ENCODE assay signal across 10 cellular contexts in genomic region chr11:119207607-119208006, GRCh38. TPM values are rescaled to one million over a fixed set of nuclear protein-coding genes. Genes with fewer than 3 reads are reported as not detected.
DNase-seq lines count a peak whose midpoint lies in the region; ATAC-seq, FAIRE-seq and TF ChIP-seq lines count a peak whose summit lies in the region.
"Had no signal": no experiment of that assay in that cellular context is flagged by ENCODE, and none has a peak within 500 bp of the region (broad histone marks: within the 10 kb centered on the region; RNA-seq: fewer than 3 reads in every experiment).

No MANE protein-coding gene starts in this region.

- H3K4me3 Mint-ChIP-seq in activated naive CD4-positive, alpha-beta T cell treated with anti-CD3 and anti-CD28 coated beads, Interleukin-2, amount 50 U/mL, for 24 hours, result peak overlapping the region; percentile 99
- H3K4me3 Mint-ChIP-seq in activated T-helper 2 cell treated with anti-CD3 and anti-CD28 coated beads, Interferon-gamma antibody, Interleukin-2, Interleukin-4, amounts not matched to agents 10 μg/mL and 5 μg/mL and 100 μg/mL, durations not matched to agents 14 hours and 24 hours and 36 hours (ENCODE audit: low read depth), result peak overlapping the region; percentile 93

- no peaks in the 10 kb centered on the region for H3K27me3 Mint-ChIP-seq in activated naive CD4-positive, alpha-beta T cell treated with anti-CD3 and anti-CD28 coated beads, Interleukin-2, amount 50 U/mL, for 24 hours
- H3K27me3 Mint-ChIP-seq in activated T-helper 2 cell treated with anti-CD3 and anti-CD28 coated beads, Interferon-gamma antibody, Interleukin-2, Interleukin-4, amounts not matched to agents 10 μg/mL and 5 μg/mL and 100 μg/mL, durations not matched to agents 14 hours and 24 hours and 36 hours (ENCODE audit: low read depth), result no peaks in the 10 kb centered on the region

- CTCF ChIA-PET in HepG2 (lab: Yijun Ruan, JAX; ENCODE audit: low intra/inter-chr PET ratio, low total read pairs), result no interaction called here

- H3K27ac Mint-ChIP-seq in activated naive CD4-positive, alpha-beta T cell treated with anti-CD3 and anti-CD28 coated beads, Interleukin-2, amount 50 U/mL, for 24 hours, result peak overlapping the region; percentile 97
- peak overlapping the region; percentile 87 for H3K27ac Mint-ChIP-seq in activated T-helper 2 cell treated with anti-CD3 and anti-CD28 coated beads, Interferon-gamma antibody, Interleukin-2, Interleukin-4, amounts not matched to agents 10 μg/mL and 5 μg/mL and 100 μg/mL, durations not matched to agents 14 hours and 24 hours and 36 hours

- H3K4me3 ChIP-seq in HepG2 (replicated peaks in 1 of 3; ENCODE audit: insufficient read depth in 1 of 3, low read depth in 2 of 3, low read length in 3 of 3), result peak overlapping the region in 2 of 3 experiments; percentile 45 to 96; a peak in 4 of 6 replicates
- H3K4me3 ChIP-seq in upper lobe of right lung, result peak overlapping the region; percentile 93

- BruUV-seq in HepG2 (replicated peaks; lab: Mats Ljungman, UMichigan), result no TSS peak

- H3K9ac ChIP-seq in HepG2 (ENCODE audit: insufficient read depth, low read depth, low read length), result no peak overlapping the region

- H3K4me1 ChIP-seq in HepG2 (ENCODE audit: insufficient read depth, low read length) (peaks cover 32% of the 10 kb centered on the region), upper lobe of right lung (peaks cover 13% of the 10 kb centered on the region)

- FAIRE-seq in HepG2 (lab: Jason Lieb, UNC) (no peak), GM19239 (lab: Jason Lieb, UNC) (no peak)
- FAIRE-seq: TTC549 had no signal

- intact Hi-C loops in activated T-helper 2 cell treated with anti-CD3 and anti-CD28 coated beads, Interferon-gamma antibody, Interleukin-2, Interleukin-4, amounts not matched to agents 10 μg/mL and 5 μg/mL and 100 μg/mL, durations not matched to agents 14 hours and 24 hours and 36 hours (cut with micrococcal nuclease), result loop anchor here (1.0 to 5.0 kb wide), 6 partner anchors 11 to 189 kb away; partner anchors contain the start of genes RPS25 and TRAPPC4
- intact Hi-C loops in HepG2 (cut with micrococcal nuclease; ENCODE audit: unreplicated experiment) (loop anchor here (2.0 to 10.0 kb wide), 2 partner anchors 117 to 265 kb away; no protein-coding TSS in a partner anchor), upper lobe of right lung (cut with DNase I) (loop anchor here (10.0 kb wide), 1 partner anchor 107 kb away; the partner anchor contains the start of gene MCAM)

- in situ Hi-C loops in HepG2 (cut with HindIII; ENCODE audit: extremely low pct_ligation_motif_present, low pct_unique_long_range_greater_than_20kb), result no loop called here

- TF ChIP-seq POLR2A in HepG2 (IDR thresholded peaks at IDR 0.05; ENCODE audit: insufficient read depth in 1 of 2, low read depth in 2 of 2, low read length in 2 of 2), result no peak

- no peaks in the 10 kb centered on the region; a peak in 1 of 5 replicates for H3K27me3 ChIP-seq in HepG2 (ENCODE audit: control insufficient read depth in 1 of 2, insufficient read depth in 2 of 2, low read length in 2 of 2)
- H3K27me3 ChIP-seq in upper lobe of right lung, result no peaks in the 10 kb centered on the region

- peak overlapping the region; percentile 94 for H3K4me2 ChIP-seq in HepG2 (ENCODE audit: low read depth, low read length)

- no peak for ATAC-seq in HepG2
- ATAC-seq in upper lobe of right lung, result no peak
- no peak for ATAC-seq in GM19023 (IDR thresholded peaks at IDR 0.05; ENCODE audit: unreplicated experiment)

- POLR2A ChIA-PET in HepG2 (lab: Yijun Ruan, JAX), result interaction anchor here (1.3 kb wide), 1 partner anchor 169 kb away, joined by 4 read pairs; no protein-coding TSS in a partner anchor

- TF ChIP-seq EP300 in HepG2 (IDR thresholded peaks at IDR 0.05; ENCODE audit: low read depth in 2 of 2, low read length in 2 of 2), result no peak
- TF ChIP-seq EP300 in HepG2 (CRISPR knock-in tag; IDR thresholded peaks at IDR 0.05; ENCODE audit: borderline replicate concordance), result no peak

- TF ChIP-seq RAD21 in HepG2 (CRISPR knock-in tag; IDR thresholded peaks at IDR 0.05), result no peak

- no peak for TF ChIP-seq CTCF in HepG2 (CRISPR knock-in tag; IDR thresholded peaks at IDR 0.05)
- TF ChIP-seq CTCF in upper lobe of right lung (IDR thresholded peaks at IDR 0.05), result no peak

- peaks cover 34% of the 10 kb centered on the region for H3K4me1 Mint-ChIP-seq in activated naive CD4-positive, alpha-beta T cell treated with anti-CD3 and anti-CD28 coated beads, Interleukin-2, amount 50 U/mL, for 24 hours
- peaks cover 22% of the 10 kb centered on the region for H3K4me1 Mint-ChIP-seq in activated T-helper 2 cell treated with anti-CD3 and anti-CD28 coated beads, Interferon-gamma antibody, Interleukin-2, Interleukin-4, amounts not matched to agents 10 μg/mL and 5 μg/mL and 100 μg/mL, durations not matched to agents 14 hours and 24 hours and 36 hours (ENCODE audit: low read depth)

- no peak for DNase-seq in activated naive CD4-positive, alpha-beta T cell (lab: John Stamatoyannopoulos, UW)
- DNase-seq in activated T-helper 2 cell treated with anti-CD3 and anti-CD28 coated beads, Interferon-gamma antibody, Interleukin-2, Interleukin-4, amounts not matched to agents 10 μg/mL and 5 μg/mL and 100 μg/mL, durations not matched to agents 14 hours and 24 hours and 36 hours (ENCODE audit: low spot score), result no peak
- DNase-seq in HepG2 (ENCODE audit: low spot score) (no peak), upper lobe of right lung (no peak), GM19239 (ENCODE audit: insufficient read length, low spot score) (no peak), HPDE6-E6E7 (ENCODE audit: extremely low spot score) (no peak)

- H3K9me3 Mint-ChIP-seq in activated naive CD4-positive, alpha-beta T cell treated with anti-CD3 and anti-CD28 coated beads, Interleukin-2, amount 50 U/mL, for 24 hours, result no peaks in the 10 kb centered on the region
- H3K9me3 Mint-ChIP-seq in activated T-helper 2 cell treated with anti-CD3 and anti-CD28 coated beads, Interferon-gamma antibody, Interleukin-2, Interleukin-4, amounts not matched to agents 10 μg/mL and 5 μg/mL and 100 μg/mL, durations not matched to agents 14 hours and 24 hours and 36 hours, result no peaks in the 10 kb centered on the region

- no peaks in the 10 kb centered on the region for H3K36me3 Mint-ChIP-seq in activated naive CD4-positive, alpha-beta T cell treated with anti-CD3 and anti-CD28 coated beads, Interleukin-2, amount 50 U/mL, for 24 hours
- peaks cover 7% of the 10 kb centered on the region for H3K36me3 Mint-ChIP-seq in activated T-helper 2 cell treated with anti-CD3 and anti-CD28 coated beads, Interferon-gamma antibody, Interleukin-2, Interleukin-4, amounts not matched to agents 10 μg/mL and 5 μg/mL and 100 μg/mL, durations not matched to agents 14 hours and 24 hours and 36 hours (ENCODE audit: low read depth)

- no peaks in the 10 kb centered on the region for H4K20me1 ChIP-seq in HepG2 (ENCODE audit: insufficient read depth, low read length)

- H3K79me2 ChIP-seq in HepG2 (ENCODE audit: insufficient read depth, low read length), result peaks cover 32% of the 10 kb centered on the region

- H3K9me3 ChIP-seq in HepG2 (ENCODE audit: low read length) (no peaks in the 10 kb centered on the region), upper lobe of right lung (no peaks in the 10 kb centered on the region)

- no peak overlapping the region for H3K27ac ChIP-seq in HepG2 (ENCODE audit: extremely low read length, insufficient read depth, low read length)
- no peak overlapping the region for H3K27ac ChIP-seq in upper lobe of right lung

- WGBS in HepG2 (ENCODE audit: low lambda C conversion rate), result 82% methylated on average over 7 of the region's 7 CpGs

- no peak overlapping the region for H2AFZ ChIP-seq in HepG2 (ENCODE audit: low read length)

- no peaks in the 10 kb centered on the region for H3K36me3 ChIP-seq in HepG2 (replicated peaks in 1 of 2; ENCODE audit: control insufficient read depth in 1 of 2, insufficient read depth in 2 of 2, low read length in 2 of 2)
- no peaks in the 10 kb centered on the region for H3K36me3 ChIP-seq in upper lobe of right lung

RNA-seq across cellular contexts. Expression of gene CBL, which starts 1.5 kb away (rescaled TPM):
- total RNA-seq in activated T-helper 2 cell treated with anti-CD3 and anti-CD28 coated beads, Interferon-gamma antibody, Interleukin-2, Interleukin-4, amounts not matched to agents 10 μg/mL and 5 μg/mL and 100 μg/mL, durations not matched to agents 14 hours and 24 hours and 36 hours, result 38.6 and 39.6 TPM in 2 replicates
- total RNA-seq in HepG2 (2016; rRNA removed; fragmentation: Illumina TruSeq; extraction: Trizol), result 7.4 and 11.0 TPM in 2 replicates
- total RNA-seq in HepG2 (2016; cell fraction: cytosol; rRNA removed; fragmentation: Illumina TruSeq; extraction: Trizol; ENCODE audit: low read depth), result 1.9 TPM in 2 replicates
- total RNA-seq in HepG2 (2016; cell fraction: insoluble cytoplasmic fraction; rRNA removed; fragmentation: Illumina TruSeq; extraction: Trizol), result 7.0 and 10.4 TPM in 2 replicates
- 3.6 and 3.8 TPM in 2 replicates for total RNA-seq in HepG2 (2016; cell fraction: membrane; rRNA removed; fragmentation: Illumina TruSeq; extraction: Trizol)
- 7.7 and 8.2 TPM in 2 replicates for total RNA-seq in HepG2 (2016; cell fraction: nucleus; rRNA removed; fragmentation: Illumina TruSeq; extraction: Trizol)
- 5.5 and 6.6 TPM in 2 replicates for polyA plus RNA-seq in HepG2 (2011; rRNA removed)
- polyA plus RNA-seq in HepG2 (2011; cell fraction: cytosol; rRNA removed), result 3.7 and 5.6 TPM in 2 replicates
- 5.9 and 7.4 TPM in 2 replicates for polyA plus RNA-seq in HepG2 (2011; cell fraction: nucleus; rRNA removed)
- 4.8 and 5.0 TPM in 2 replicates for polyA plus RNA-seq in HepG2 (2012)
- polyA plus RNA-seq in HepG2 (2016; cell fraction: cytosol; fragmentation: Illumina TruSeq; extraction: Trizol; ENCODE audit: low read depth), result 0.28 and 0.44 TPM in 2 replicates
- polyA plus RNA-seq in HepG2 (2016; cell fraction: insoluble cytoplasmic fraction; fragmentation: Illumina TruSeq; extraction: Trizol; ENCODE audit: low read depth), result 7.1 and 7.8 TPM in 2 replicates
- polyA plus RNA-seq in HepG2 (2016; cell fraction: membrane; fragmentation: Illumina TruSeq; extraction: Trizol; ENCODE audit: low read depth), result 0.90 and 0.94 TPM in 2 replicates
- 7.5 and 8.7 TPM in 2 replicates for polyA plus RNA-seq in HepG2 (2016; cell fraction: nucleus; fragmentation: Illumina TruSeq; extraction: Trizol; ENCODE audit: insufficient read depth, low read depth)
- 8.8 and 10.6 TPM in 2 replicates for polyA minus RNA-seq in HepG2 (2011; rRNA and poly(A)+ RNA removed; ENCODE audit: low replicate concordance)
- 7.7 and 9.4 TPM in 2 replicates for polyA minus RNA-seq in HepG2 (2011; cell fraction: cytosol; rRNA and poly(A)+ RNA removed)
- polyA minus RNA-seq in HepG2 (2011; cell fraction: nucleus; rRNA and poly(A)+ RNA removed), result 8.6 and 11.1 TPM in 2 replicates
- 30.0 TPM for total RNA-seq in upper lobe of right lung

RNA-seq across cellular contexts. Expression of gene NHERF4, which starts 22.3 kb away (rescaled TPM):
- total RNA-seq in activated T-helper 2 cell treated with anti-CD3 and anti-CD28 coated beads, Interferon-gamma antibody, Interleukin-2, Interleukin-4, amounts not matched to agents 10 μg/mL and 5 μg/mL and 100 μg/mL, durations not matched to agents 14 hours and 24 hours and 36 hours, result 0.48 and 0.57 TPM in 2 replicates
- total RNA-seq in HepG2 (2016; rRNA removed; fragmentation: Illumina TruSeq; extraction: Trizol) (0.24 TPM in 1 of 2 replicates, not detected in the other), upper lobe of right lung (0.81 TPM)
- total RNA-seq in HepG2 (2016; cell fraction: cytosol; rRNA removed; fragmentation: Illumina TruSeq; extraction: Trizol; ENCODE audit: low read depth), result not detected in 2 replicates
- total RNA-seq in HepG2 (2016; cell fraction: insoluble cytoplasmic fraction; rRNA removed; fragmentation: Illumina TruSeq; extraction: Trizol), result 0.11 TPM in 1 of 2 replicates, not detected in the other
- not detected in 2 replicates for total RNA-seq in HepG2 (2016; cell fraction: membrane; rRNA removed; fragmentation: Illumina TruSeq; extraction: Trizol)
- 0.16 TPM in 1 of 2 replicates, not detected in the other for total RNA-seq in HepG2 (2016; cell fraction: nucleus; rRNA removed; fragmentation: Illumina TruSeq; extraction: Trizol)
- 0.12 and 0.38 TPM in 2 replicates for polyA plus RNA-seq in HepG2 (2011; rRNA removed)
- not detected in 2 replicates for polyA plus RNA-seq in HepG2 (2011; cell fraction: cytosol; rRNA removed)
- 0.42 and 1.1 TPM in 2 replicates for polyA plus RNA-seq in HepG2 (2011; cell fraction: nucleus; rRNA removed)
- polyA plus RNA-seq in HepG2 (2012), result 0.19 TPM in 1 of 2 replicates, not detected in the other
- not detected in 2 replicates for polyA plus RNA-seq in HepG2 (2016; cell fraction: cytosol; fragmentation: Illumina TruSeq; extraction: Trizol; ENCODE audit: low read depth)
- polyA plus RNA-seq in HepG2 (2016; cell fraction: insoluble cytoplasmic fraction; fragmentation: Illumina TruSeq; extraction: Trizol; ENCODE audit: low read depth), result not detected in 2 replicates
- not detected in 2 replicates for polyA plus RNA-seq in HepG2 (2016; cell fraction: membrane; fragmentation: Illumina TruSeq; extraction: Trizol; ENCODE audit: low read depth)
- 1.5 and 1.7 TPM in 2 replicates for polyA plus RNA-seq in HepG2 (2016; cell fraction: nucleus; fragmentation: Illumina TruSeq; extraction: Trizol; ENCODE audit: insufficient read depth, low read depth)
- polyA minus RNA-seq in HepG2 (2011; rRNA and poly(A)+ RNA removed; ENCODE audit: low replicate concordance), result 0.33 and 0.54 TPM in 2 replicates
- not detected in 2 replicates for polyA minus RNA-seq in HepG2 (2011; cell fraction: cytosol; rRNA and poly(A)+ RNA removed)
- 0.62 and 0.77 TPM in 2 replicates for polyA minus RNA-seq in HepG2 (2011; cell fraction: nucleus; rRNA and poly(A)+ RNA removed)
- total RNA-seq: temporal lobe had no signal

RNA-seq across cellular contexts. Expression of gene NLRX1, which starts 39.1 kb away (rescaled TPM):
- 26.4 and 31.6 TPM in 2 replicates for total RNA-seq in activated T-helper 2 cell treated with anti-CD3 and anti-CD28 coated beads, Interferon-gamma antibody, Interleukin-2, Interleukin-4, amounts not matched to agents 10 μg/mL and 5 μg/mL and 100 μg/mL, durations not matched to agents 14 hours and 24 hours and 36 hours
- total RNA-seq in HepG2 (2016; rRNA removed; fragmentation: Illumina TruSeq; extraction: Trizol) (6.8 and 11.0 TPM in 2 replicates), upper lobe of right lung (17.7 TPM)
- total RNA-seq in HepG2 (2016; cell fraction: cytosol; rRNA removed; fragmentation: Illumina TruSeq; extraction: Trizol; ENCODE audit: low read depth), result 1.4 and 3.1 TPM in 2 replicates
- total RNA-seq in HepG2 (2016; cell fraction: insoluble cytoplasmic fraction; rRNA removed; fragmentation: Illumina TruSeq; extraction: Trizol), result 5.5 and 10.0 TPM in 2 replicates
- total RNA-seq in HepG2 (2016; cell fraction: membrane; rRNA removed; fragmentation: Illumina TruSeq; extraction: Trizol), result 5.9 and 7.2 TPM in 2 replicates
- total RNA-seq in HepG2 (2016; cell fraction: nucleus; rRNA removed; fragmentation: Illumina TruSeq; extraction: Trizol), result 7.8 and 11.2 TPM in 2 replicates
- polyA plus RNA-seq in HepG2 (2011; rRNA removed), result 8.7 and 11.6 TPM in 2 replicates
- polyA plus RNA-seq in HepG2 (2011; cell fraction: cytosol; rRNA removed), result 8.3 and 12.6 TPM in 2 replicates
- polyA plus RNA-seq in HepG2 (2011; cell fraction: nucleus; rRNA removed), result 22.0 and 23.5 TPM in 2 replicates
- 6.1 and 6.9 TPM in 2 replicates for polyA plus RNA-seq in HepG2 (2012)
- polyA plus RNA-seq in HepG2 (2016; cell fraction: cytosol; fragmentation: Illumina TruSeq; extraction: Trizol; ENCODE audit: low read depth), result 1.3 and 1.4 TPM in 2 replicates
- polyA plus RNA-seq in HepG2 (2016; cell fraction: insoluble cytoplasmic fraction; fragmentation: Illumina TruSeq; extraction: Trizol; ENCODE audit: low read depth), result 6.2 and 9.2 TPM in 2 replicates
- 4.5 and 4.6 TPM in 2 replicates for polyA plus RNA-seq in HepG2 (2016; cell fraction: membrane; fragmentation: Illumina TruSeq; extraction: Trizol; ENCODE audit: low read depth)
- polyA plus RNA-seq in HepG2 (2016; cell fraction: nucleus; fragmentation: Illumina TruSeq; extraction: Trizol; ENCODE audit: insufficient read depth, low read depth), result 16.4 and 17.6 TPM in 2 replicates
- polyA minus RNA-seq in HepG2 (2011; rRNA and poly(A)+ RNA removed; ENCODE audit: low replicate concordance), result 17.5 and 38.5 TPM in 2 replicates
- polyA minus RNA-seq in HepG2 (2011; cell fraction: cytosol; rRNA and poly(A)+ RNA removed), result 9.4 and 12.5 TPM in 2 replicates
- polyA minus RNA-seq in HepG2 (2011; cell fraction: nucleus; rRNA and poly(A)+ RNA removed), result 8.4 and 9.0 TPM in 2 replicates

RNA-seq across cellular contexts. Expression of gene ABCG4, which starts 58.8 kb away (rescaled TPM):
- 0.11 and 0.16 TPM in 2 replicates for total RNA-seq in activated T-helper 2 cell treated with anti-CD3 and anti-CD28 coated beads, Interferon-gamma antibody, Interleukin-2, Interleukin-4, amounts not matched to agents 10 μg/mL and 5 μg/mL and 100 μg/mL, durations not matched to agents 14 hours and 24 hours and 36 hours
- total RNA-seq in HepG2 (2016; rRNA removed; fragmentation: Illumina TruSeq; extraction: Trizol) (not detected in 2 replicates), upper lobe of right lung (0.14 TPM)
- total RNA-seq in HepG2 (2016; cell fraction: cytosol; rRNA removed; fragmentation: Illumina TruSeq; extraction: Trizol; ENCODE audit: low read depth), result not detected in 2 replicates
- not detected in 2 replicates for total RNA-seq in HepG2 (2016; cell fraction: insoluble cytoplasmic fraction; rRNA removed; fragmentation: Illumina TruSeq; extraction: Trizol)
- not detected in 2 replicates for total RNA-seq in HepG2 (2016; cell fraction: membrane; rRNA removed; fragmentation: Illumina TruSeq; extraction: Trizol)
- total RNA-seq in HepG2 (2016; cell fraction: nucleus; rRNA removed; fragmentation: Illumina TruSeq; extraction: Trizol), result not detected in 2 replicates
- polyA plus RNA-seq in HepG2 (2011; rRNA removed), result not detected in 2 replicates
- not detected in 2 replicates for polyA plus RNA-seq in HepG2 (2011; cell fraction: cytosol; rRNA removed)
- polyA plus RNA-seq in HepG2 (2011; cell fraction: nucleus; rRNA removed), result 0.05 TPM in 1 of 2 replicates, not detected in the other
- not detected in 2 replicates for polyA plus RNA-seq in HepG2 (2012)
- polyA plus RNA-seq in HepG2 (2016; cell fraction: cytosol; fragmentation: Illumina TruSeq; extraction: Trizol; ENCODE audit: low read depth), result not detected in 2 replicates
- not detected in 2 replicates for polyA plus RNA-seq in HepG2 (2016; cell fraction: insoluble cytoplasmic fraction; fragmentation: Illumina TruSeq; extraction: Trizol; ENCODE audit: low read depth)
- polyA plus RNA-seq in HepG2 (2016; cell fraction: membrane; fragmentation: Illumina TruSeq; extraction: Trizol; ENCODE audit: low read depth), result not detected in 2 replicates
- polyA plus RNA-seq in HepG2 (2016; cell fraction: nucleus; fragmentation: Illumina TruSeq; extraction: Trizol; ENCODE audit: insufficient read depth, low read depth), result not detected in 2 replicates
- 0.52 TPM in 1 of 2 replicates, not detected in the other for polyA minus RNA-seq in HepG2 (2011; rRNA and poly(A)+ RNA removed; ENCODE audit: low replicate concordance)
- not detected in 2 replicates for polyA minus RNA-seq in HepG2 (2011; cell fraction: cytosol; rRNA and poly(A)+ RNA removed)
- not detected in 2 replicates for polyA minus RNA-seq in HepG2 (2011; cell fraction: nucleus; rRNA and poly(A)+ RNA removed)
